ENCODE assay signal across 8 cellular contexts in the genomic region with DNA sequence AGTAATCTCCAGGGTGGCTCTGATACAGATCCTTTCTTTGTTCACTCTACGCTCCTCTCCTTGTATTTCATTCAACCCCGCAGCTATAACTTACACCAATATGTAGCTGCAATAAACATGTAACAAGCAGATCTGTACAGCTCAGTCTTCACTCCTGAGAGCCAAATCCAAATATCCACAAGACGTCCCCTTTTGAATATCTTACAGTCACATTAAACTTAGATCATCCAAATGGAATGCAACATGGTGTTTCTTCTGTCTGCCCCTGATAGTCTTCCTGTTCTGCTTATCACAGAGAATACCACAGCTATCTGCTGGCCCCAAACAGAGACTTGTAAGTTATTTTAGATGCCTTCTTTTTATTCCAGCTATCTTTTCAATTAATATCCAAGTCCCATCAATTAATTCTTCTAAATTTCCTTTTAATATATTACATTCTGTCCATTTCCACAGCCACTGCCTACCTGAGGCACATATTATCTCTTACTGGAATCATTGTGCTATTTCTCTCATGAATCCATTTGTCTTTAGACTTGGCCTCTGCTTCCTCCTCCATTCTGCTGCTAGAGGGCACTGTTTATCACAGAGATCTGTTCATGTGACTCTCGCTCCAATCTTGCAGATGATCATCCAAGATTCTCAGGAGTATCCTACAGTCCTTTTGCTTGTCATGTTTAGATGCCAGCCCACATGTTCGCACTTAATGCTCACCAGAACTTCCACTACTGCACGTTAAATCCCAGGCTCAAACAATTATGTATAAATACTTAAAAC.
DNase-seq lines count a peak whose midpoint lies in the region; ATAC-seq and TF ChIP-seq lines count a peak whose summit lies in the region.

No MANE protein-coding gene starts in this region.

- H3K4me3 Mint-ChIP-seq in CD8-positive, alpha-beta T cell, result no peak overlapping the region

- no peaks in the 10 kb centered on the region for H3K4me1 ChIP-seq in CD8-positive, alpha-beta T cell (ENCODE audit: insufficient read depth, low read length)

- H3K36me3 ChIP-seq in WERI-Rb-1, result no peaks in the 10 kb centered on the region
- no peaks in the 10 kb centered on the region for H3K36me3 ChIP-seq in CD8-positive, alpha-beta T cell (ENCODE audit: insufficient read depth, low read length)

- CTCF ChIA-PET in CD8-positive, alpha-beta T cell (lab: Charles Lee), result interaction anchor here (0.8 to 1.2 kb wide), 2 partner anchors 9 to 662 kb away, joined by 3 to 4 read pairs; no protein-coding TSS in a partner anchor

- no peak for TF ChIP-seq EP300 in Ishikawa (IDR thresholded peaks at IDR 0.05; ENCODE audit: borderline replicate concordance)

- intact Hi-C loops in CD8-positive, alpha-beta T cell (cut with DNase I, micrococcal nuclease), result loop anchor here (1.0 to 5.0 kb wide), 2 partner anchors 661 to 663 kb away; no protein-coding TSS in a partner anchor

- H3K4me3 ChIP-seq in WERI-Rb-1 (ENCODE audit: low read depth, low read length), result no peak overlapping the region
- H3K4me3 ChIP-seq in CD8-positive, alpha-beta T cell (ENCODE audit: low read depth, low read length), result no peak overlapping the region

- H3K27ac Mint-ChIP-seq in CD8-positive, alpha-beta T cell, result no peak overlapping the region

- H3K4me1 Mint-ChIP-seq in CD8-positive, alpha-beta T cell (ENCODE audit: low read depth), result no peaks in the 10 kb centered on the region

- H3K9me3 ChIP-seq in WERI-Rb-1 (ENCODE audit: severe bottlenecking), result no peaks in the 10 kb centered on the region
- no peaks in the 10 kb centered on the region for H3K9me3 ChIP-seq in CD8-positive, alpha-beta T cell (ENCODE audit: low read length)

- 0 out of 2 replicates have a peak, but pooled peaks have one; percentile 21 for TF ChIP-seq RAD21 in Ishikawa (IDR thresholded peaks at IDR 0.05; ENCODE audit: low read depth)

- H3K27ac ChIP-seq in WERI-Rb-1, result no peak overlapping the region
- H3K27ac ChIP-seq in CD8-positive, alpha-beta T cell (ENCODE audit: low read depth, low read length), result no peak overlapping the region

- no peak for ATAC-seq in CD8-positive, alpha-beta T cell
- ATAC-seq in HG03378 (IDR thresholded peaks at IDR 0.05; ENCODE audit: unreplicated experiment), result no peak

- H3K9me3 Mint-ChIP-seq in CD8-positive, alpha-beta T cell, result no peaks in the 10 kb centered on the region

- H3K36me3 Mint-ChIP-seq in CD8-positive, alpha-beta T cell, result no peaks in the 10 kb centered on the region

- POLR2A ChIA-PET in CD8-positive, alpha-beta T cell (lab: Charles Lee), result no interaction called here

- TF ChIP-seq CTCF in WERI-Rb-1 (IDR thresholded peaks at IDR 0.05; ENCODE audit: low read depth, low read length), result peak; percentile 65
- TF ChIP-seq CTCF in CD8-positive, alpha-beta T cell (IDR thresholded peaks at IDR 0.05), result no peak

- peaks cover 3% of the 10 kb centered on the region for H3K27me3 Mint-ChIP-seq in CD8-positive, alpha-beta T cell (ENCODE audit: low read depth)

- DNase-seq in EL (peak; percentile 46), WERI-Rb-1 (peak; percentile 37), medulla oblongata (ENCODE audit: extremely low spot score) (peak; percentile 40), cortex of kidney (lab: John Stamatoyannopoulos, UW) (no peak)
- DNase-seq in effector CD4-positive, alpha-beta T cell, result no peak
- no peak for DNase-seq in CD8-positive, alpha-beta T cell

- no peaks in the 10 kb centered on the region for H3K27me3 ChIP-seq in WERI-Rb-1 (ENCODE audit: insufficient read depth, low read depth, severe bottlenecking)
- H3K27me3 ChIP-seq in CD8-positive, alpha-beta T cell (ENCODE audit: insufficient read depth, low read length), result no peaks in the 10 kb centered on the region

TF ChIP-seq in Ishikawa, 13 proteins besides CTCF, POLR2A, EP300 and RAD21:
- TF ChIP-seq TCF12 (IDR thresholded peaks at IDR 0.05; ENCODE audit: low read depth), result no peak
- TF ChIP-seq YY1 (IDR thresholded peaks at IDR 0.05; ENCODE audit: low read depth), result no peak
- TF ChIP-seq TEAD4 (IDR thresholded peaks at IDR 0.05), result no peak
- TF ChIP-seq CREB1 (IDR thresholded peaks at IDR 0.05; ENCODE audit: low read depth), result no peak
- no peak for TF ChIP-seq TAF1 (IDR thresholded peaks at IDR 0.05; ENCODE audit: low read depth)
- no peak for TF ChIP-seq ZBTB7A (IDR thresholded peaks at IDR 0.05; ENCODE audit: low read depth)
- TF ChIP-seq MAX (IDR thresholded peaks at IDR 0.05), result no peak
- no peak for TF ChIP-seq CEBPB (IDR thresholded peaks at IDR 0.05)
- TF ChIP-seq, protein P1, sequence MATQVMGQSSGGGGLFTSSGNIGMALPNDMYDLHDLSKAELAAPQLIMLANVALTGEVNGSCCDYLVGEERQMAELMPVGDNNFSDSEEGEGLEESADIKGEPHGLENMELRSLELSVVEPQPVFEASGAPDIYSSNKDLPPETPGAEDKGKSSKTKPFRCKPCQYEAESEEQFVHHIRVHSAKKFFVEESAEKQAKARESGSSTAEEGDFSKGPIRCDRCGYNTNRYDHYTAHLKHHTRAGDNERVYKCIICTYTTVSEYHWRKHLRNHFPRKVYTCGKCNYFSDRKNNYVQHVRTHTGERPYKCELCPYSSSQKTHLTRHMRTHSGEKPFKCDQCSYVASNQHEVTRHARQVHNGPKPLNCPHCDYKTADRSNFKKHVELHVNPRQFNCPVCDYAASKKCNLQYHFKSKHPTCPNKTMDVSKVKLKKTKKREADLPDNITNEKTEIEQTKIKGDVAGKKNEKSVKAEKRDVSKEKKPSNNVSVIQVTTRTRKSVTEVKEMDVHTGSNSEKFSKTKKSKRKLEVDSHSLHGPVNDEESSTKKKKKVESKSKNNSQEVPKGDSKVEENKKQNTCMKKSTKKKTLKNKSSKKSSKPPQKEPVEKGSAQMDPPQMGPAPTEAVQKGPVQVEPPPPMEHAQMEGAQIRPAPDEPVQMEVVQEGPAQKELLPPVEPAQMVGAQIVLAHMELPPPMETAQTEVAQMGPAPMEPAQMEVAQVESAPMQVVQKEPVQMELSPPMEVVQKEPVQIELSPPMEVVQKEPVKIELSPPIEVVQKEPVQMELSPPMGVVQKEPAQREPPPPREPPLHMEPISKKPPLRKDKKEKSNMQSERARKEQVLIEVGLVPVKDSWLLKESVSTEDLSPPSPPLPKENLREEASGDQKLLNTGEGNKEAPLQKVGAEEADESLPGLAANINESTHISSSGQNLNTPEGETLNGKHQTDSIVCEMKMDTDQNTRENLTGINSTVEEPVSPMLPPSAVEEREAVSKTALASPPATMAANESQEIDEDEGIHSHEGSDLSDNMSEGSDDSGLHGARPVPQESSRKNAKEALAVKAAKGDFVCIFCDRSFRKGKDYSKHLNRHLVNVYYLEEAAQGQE (IDR thresholded peaks at IDR 0.05; ENCODE audit: low read depth), result no peak
- TF ChIP-seq NFIC (IDR thresholded peaks at IDR 0.05), result no peak
- TF ChIP-seq EGR1 (IDR thresholded peaks at IDR 0.05), result no peak
- TF ChIP-seq, protein P2, sequence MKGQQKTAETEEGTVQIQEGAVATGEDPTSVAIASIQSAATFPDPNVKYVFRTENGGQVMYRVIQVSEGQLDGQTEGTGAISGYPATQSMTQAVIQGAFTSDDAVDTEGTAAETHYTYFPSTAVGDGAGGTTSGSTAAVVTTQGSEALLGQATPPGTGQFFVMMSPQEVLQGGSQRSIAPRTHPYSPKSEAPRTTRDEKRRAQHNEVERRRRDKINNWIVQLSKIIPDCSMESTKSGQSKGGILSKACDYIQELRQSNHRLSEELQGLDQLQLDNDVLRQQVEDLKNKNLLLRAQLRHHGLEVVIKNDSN (IDR thresholded peaks at IDR 0.05), result no peak

Comparison
In these comparisons a context has a peak if more than half of its experiments do, and no peak if none do; other contexts are left out.
1. DNase-seq: peak in EL (single experiment), WERI-Rb-1 (single experiment) and medulla oblongata (single experiment); none in effector CD4-positive, alpha-beta T cell (single experiment), CD8-positive, alpha-beta T cell (0 of 7) and cortex of kidney (single experiment).